23 cellular contexts compared by ENCODE assay signal in genomic region chr17:77771145-77771544, GRCh38.
"Had no signal": no experiment of that assay in that cellular context is flagged by ENCODE, and none has a peak within 500 bp of the region (broad histone marks: within the 10 kb centered on the region; RNA-seq: fewer than 3 reads in every experiment).

No MANE protein-coding gene starts in this region.

- H3K9me3 ChIP-seq: adrenal gland, ascending aorta, breast epithelium, colonic mucosa, lower lobe of right lung, upper lobe of right lung had no signal

- H3K27me3 ChIP-seq: adrenal gland, ascending aorta, breast epithelium, colonic mucosa, upper lobe of right lung had no signal

- H3K9me3 Mint-ChIP-seq: activated B cell treated with CpG ODN at 0.5 μM for 24 hours; activated naive CD4-positive, alpha-beta T cell treated with anti-CD3 and anti-CD28 coated beads, Interleukin-2, amount 50 U/mL, for 72 hours; activated T-cell treated with anti-CD3 and anti-CD28 coated beads, Interleukin-2, amount 50 U/mL, for 24 hours; activated T-helper 17 cell treated with anti-CD3 and anti-CD28 coated beads, Interleukin-2, amount 50 U/mL, for 72 hours; central memory CD8-positive, alpha-beta T cell; mesothelial cell of epicardium had no signal

- H3K4me3 Mint-ChIP-seq: activated B cell treated with CpG ODN at 0.5 μM for 24 hours; activated CD4-positive, alpha-beta T cell treated with anti-CD3 and anti-CD28 coated beads for 36 hours; activated T-cell treated with anti-CD3 and anti-CD28 coated beads, Interleukin-2, amount 50 U/mL, for 24 hours; activated T-helper 17 cell treated with anti-CD3 and anti-CD28 coated beads, Interleukin-2, amount 50 U/mL, for 72 hours; central memory CD8-positive, alpha-beta T cell; mesothelial cell of epicardium; nephron had no signal

- DNase-seq: activated B cell treated with CpG ODN at 0.5 μM for 24 hours; activated CD4-positive, alpha-beta T cell treated with anti-CD3 and anti-CD28 coated beads for 36 hours; activated CD4-positive, alpha-beta T cell treated with anti-CD3 and anti-CD28 coated beads, Interleukin-2, amount 50 U/mL, for 4 hours; activated CD8-positive, alpha-beta memory T cell treated with anti-CD3 and anti-CD28 coated beads for 24 hours; activated CD8-positive, alpha-beta memory T cell treated with anti-CD3 and anti-CD28 coated beads, Interleukin-2, amount 50 U/mL, for 4 hours; activated T-cell treated with anti-CD3 and anti-CD28 coated beads, Interleukin-2, amount 50 U/mL, for 24 hours; adrenal gland; colonic mucosa; lower lobe of right lung; occipital lobe; small intestine; stimulated activated CD4-positive, alpha-beta T cell treated with anti-CD3 and anti-CD28 coated beads, Interleukin-15, amount 100 ng/mL, for 24 hours; stimulated activated naive CD8-positive, alpha-beta T cell treated with anti-CD3 and anti-CD28 coated beads, Interleukin-15, Interleukin-2, amounts not matched to agents 100 U/mL and 50 U/mL, for 24 hours; T-helper 9 cell; upper lobe of right lung had no signal

- H3K4me3 ChIP-seq: adrenal gland, ascending aorta, breast epithelium, colonic mucosa, lower lobe of right lung, upper lobe of right lung had no signal

- H3K27me3 Mint-ChIP-seq: activated CD4-positive, alpha-beta T cell treated with anti-CD3 and anti-CD28 coated beads for 36 hours; activated T-cell treated with anti-CD3 and anti-CD28 coated beads, Interleukin-2, amount 50 U/mL, for 24 hours; activated T-helper 17 cell treated with anti-CD3 and anti-CD28 coated beads, Interleukin-2, amount 50 U/mL, for 72 hours; central memory CD8-positive, alpha-beta T cell had no signal

- H3K4me1 ChIP-seq: adrenal gland, ascending aorta, breast epithelium, colonic mucosa, lower lobe of right lung, upper lobe of right lung had no signal

- H3K36me3 Mint-ChIP-seq: activated naive CD4-positive, alpha-beta T cell treated with anti-CD3 and anti-CD28 coated beads, Interleukin-2, amount 50 U/mL, for 72 hours; mesothelial cell of epicardium had no signal

- H3K27ac ChIP-seq: adrenal gland, ascending aorta, colonic mucosa, lower lobe of right lung, upper lobe of right lung had no signal

- H3K36me3 ChIP-seq: adrenal gland, ascending aorta, breast epithelium, colonic mucosa, lower lobe of right lung, upper lobe of right lung had no signal

- H3K27ac Mint-ChIP-seq: activated B cell treated with CpG ODN at 0.5 μM for 24 hours; activated CD4-positive, alpha-beta T cell treated with anti-CD3 and anti-CD28 coated beads for 36 hours; activated T-cell treated with anti-CD3 and anti-CD28 coated beads, Interleukin-2, amount 50 U/mL, for 24 hours; activated T-helper 17 cell treated with anti-CD3 and anti-CD28 coated beads, Interleukin-2, amount 50 U/mL, for 72 hours; mesothelial cell of epicardium; nephron had no signal

- ATAC-seq: activated CD4-positive, alpha-beta T cell treated with anti-CD3 and anti-CD28 coated beads for 36 hours; activated naive CD4-positive, alpha-beta T cell treated with anti-CD3 and anti-CD28 coated beads, Interleukin-2, amount 50 U/mL, for 72 hours; activated T-helper 17 cell treated with anti-CD3 and anti-CD28 coated beads, Interleukin-2, amount 50 U/mL, for 72 hours; lower lobe of right lung; stimulated activated naive CD8-positive, alpha-beta T cell treated with anti-CD3 and anti-CD28 coated beads, Interleukin-15, Interleukin-2, amounts not matched to agents 100 U/mL and 50 U/mL, for 24 hours; upper lobe of right lung had no signal

- FAIRE-seq: kidney, small intestine had no signal
